ENCODE assay signal across 34 cellular contexts in the genomic region with DNA sequence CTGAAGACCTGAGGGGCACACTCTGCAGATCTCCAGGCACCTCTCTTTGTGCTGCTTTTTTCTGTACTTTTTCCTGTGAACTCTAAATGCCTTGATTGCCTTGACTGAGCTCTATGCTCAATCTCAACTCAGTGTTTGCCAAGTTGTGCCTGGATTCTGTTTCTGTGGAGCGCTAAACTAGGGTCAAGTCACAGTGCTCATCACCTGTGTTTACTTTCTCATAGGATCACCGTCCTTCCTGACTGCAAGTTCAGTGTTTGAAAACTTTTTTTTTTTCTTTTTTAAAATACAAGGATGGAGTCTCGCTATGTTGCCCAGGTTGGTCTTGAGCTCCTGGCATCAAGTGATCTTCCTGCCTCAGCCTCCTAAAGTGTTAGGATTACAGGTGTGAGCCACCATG.
"Had no signal": no experiment of that assay in that cellular context is flagged by ENCODE, and none has a peak within 500 bp of the region (broad histone marks: within the 10 kb centered on the region; RNA-seq: fewer than 3 reads in every experiment).

No MANE protein-coding gene starts in this region.

- DNase-seq: Karpas-422, Kasumi-1, MG63, MM.1S, MV-4-11, NCI-H1048, NCI-H1092, NCI-H1092 treated with DMSO at 0.1 percent for 48 hours, NCI-H1105, NCI-H1105 treated with DMSO at 0.1 percent for 48 hours, NCI-H1417, NCI-H1417 treated with DMSO at 0.1 percent for 48 hours, NCI-H1436, NCI-H1436 treated with DMSO at 0.1 percent for 48 hours, NCI-H146, NCI-H1694, NCI-H1694 treated with DMSO at 0.1 percent for 48 hours, NCI-H187, NCI-H187 treated with DMSO at 0.1 percent for 48 hours, NCI-H1930, NCI-H2029, NCI-H2029 treated with DMSO at 0.1 percent for 48 hours, NCI-H2081, NCI-H2081 treated with DMSO at 0.1 percent for 48 hours, NCI-H2107, NCI-H2171, NCI-H2171 treated with DMSO at 0.1 percent for 48 hours, NCI-H2227 treated with DMSO at 0.1 percent for 48 hours, NCI-H226, NCI-H345, NCI-H446, NCI-H446 treated with DMSO at 0.1 percent for 48 hours, NCI-H510A, NCI-H510A treated with DMSO at 0.1 percent for 48 hours had no signal

- H3K4me3 ChIP-seq: MG63 had no signal

- H3K27me3 ChIP-seq: MG63 had no signal
